ENCODE assay signal across 13 cellular contexts in the genomic region with DNA sequence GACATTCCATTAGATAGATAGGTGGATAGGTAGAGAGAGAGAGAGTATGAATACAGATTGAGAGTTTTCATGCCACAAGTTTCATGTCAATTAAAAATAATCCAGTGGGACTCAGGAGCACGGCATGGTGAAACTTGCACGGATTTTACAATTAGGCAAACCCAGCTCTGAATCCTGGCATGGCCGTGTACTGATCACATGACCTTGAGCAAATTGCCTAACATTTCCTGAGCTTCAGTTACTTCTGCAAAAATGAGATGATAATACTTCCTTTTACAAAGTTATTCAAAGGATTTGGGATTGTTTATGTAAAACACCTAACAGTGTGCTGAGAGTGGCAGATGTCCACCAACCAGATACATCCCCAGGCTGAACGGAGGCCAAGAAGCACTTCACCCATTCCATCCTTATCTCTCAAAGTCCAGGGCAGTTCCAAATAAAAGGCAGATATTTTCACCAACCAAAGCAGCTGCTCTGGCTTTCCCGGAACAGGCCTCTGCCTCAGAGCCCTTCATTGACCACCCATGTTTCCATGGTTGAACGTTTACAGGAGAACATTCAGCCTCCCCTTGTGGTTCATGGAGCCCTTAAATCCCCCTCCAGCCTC. TPM values are rescaled to one million over a fixed set of nuclear protein-coding genes. Genes with fewer than 3 reads are reported as not detected.
DNase-seq lines count a peak whose midpoint lies in the region; ATAC-seq and TF ChIP-seq lines count a peak whose summit lies in the region.
"Had no signal": no experiment of that assay in that cellular context is flagged by ENCODE, and none has a peak within 500 bp of the region (broad histone marks: within the 10 kb centered on the region; RNA-seq: fewer than 3 reads in every experiment).

No MANE protein-coding gene starts in this region.

- no peaks in the 10 kb centered on the region for H3K9me3 Mint-ChIP-seq in activated naive CD4-positive, alpha-beta T cell treated with anti-CD3 and anti-CD28 coated beads, Interleukin-2, amount 50 U/mL, for 72 hours
- no peaks in the 10 kb centered on the region for H3K9me3 Mint-ChIP-seq in WTC11

- H3K36me3 Mint-ChIP-seq in activated naive CD4-positive, alpha-beta T cell treated with anti-CD3 and anti-CD28 coated beads, Interleukin-2, amount 50 U/mL, for 72 hours: no peaks in the 10 kb centered on the region
- H3K36me3 Mint-ChIP-seq in WTC11: no peaks in the 10 kb centered on the region
- H3K36me3 Mint-ChIP-seq: activated CD8-positive, alpha-beta memory T cell treated with anti-CD3 and anti-CD28 coated beads, Interleukin-2, amount 10 ng/mL, durations not matched to agents 7 days and 5 days had no signal

- H3K27ac Mint-ChIP-seq in activated naive CD4-positive, alpha-beta T cell treated with anti-CD3 and anti-CD28 coated beads, Interleukin-2, amount 50 U/mL, for 72 hours: no peak overlapping the region
- no peak overlapping the region for H3K27ac Mint-ChIP-seq in WTC11
- H3K27ac Mint-ChIP-seq: activated CD8-positive, alpha-beta memory T cell treated with anti-CD3 and anti-CD28 coated beads, Interleukin-2, amount 10 ng/mL, durations not matched to agents 7 days and 5 days had no signal

- peaks cover 2% of the 10 kb centered on the region; the same call in 1 of the 2 replicates for H3K4me1 Mint-ChIP-seq in WTC11
- H3K4me1 Mint-ChIP-seq: activated CD8-positive, alpha-beta memory T cell treated with anti-CD3 and anti-CD28 coated beads, Interleukin-2, amount 10 ng/mL, durations not matched to agents 7 days and 5 days had no signal

- H3K36me3 ChIP-seq in osteoblast (ENCODE audit: insufficient read depth, low read length): no peaks in the 10 kb centered on the region

- H3K4me3 ChIP-seq in fibroblast of the aortic adventitia (ENCODE audit: low read depth, low read length) (no peak overlapping the region), osteoblast (ENCODE audit: insufficient read depth, low read length) (no peak overlapping the region)

- POLR2A ChIA-PET in WTC11 (lab: Charles Lee): no interaction called here

- TF ChIP-seq CTCF in fibroblast of the aortic adventitia (IDR thresholded peaks at IDR 0.05; ENCODE audit: insufficient read depth, low read length): no peak
- no peak for TF ChIP-seq CTCF in osteoblast (IDR thresholded peaks at IDR 0.05; ENCODE audit: extremely low read depth, low read depth, low read length)
- no peak for TF ChIP-seq CTCF in WTC11 (IDR thresholded peaks at IDR 0.05)

- no peaks in the 10 kb centered on the region for H3K9me3 ChIP-seq in osteoblast (ENCODE audit: low read depth, low read length)

- no peaks in the 10 kb centered on the region for H3K27me3 ChIP-seq in osteoblast (ENCODE audit: insufficient read depth, low read length)

- H3K27ac ChIP-seq in osteoblast (ENCODE audit: low read depth, low read length): no peak overlapping the region
- H3K27ac ChIP-seq: VCaP had no signal

- CTCF ChIA-PET in WTC11 (lab: Charles Lee): interaction anchor here (0.5 kb wide), 1 partner anchor 127 kb away, joined by 3 read pairs; no protein-coding TSS in a partner anchor

- H4K20me1 ChIP-seq in osteoblast (ENCODE audit: insufficient read depth, low read length): no peaks in the 10 kb centered on the region

- no peak for ATAC-seq in activated naive CD4-positive, alpha-beta T cell treated with anti-CD3 and anti-CD28 coated beads, Interleukin-2, amount 50 U/mL, for 72 hours
- ATAC-seq in WTC11 (no peak), GM19452 (IDR thresholded peaks at IDR 0.05; ENCODE audit: unreplicated experiment) (no peak)
- ATAC-seq: activated CD8-positive, alpha-beta memory T cell treated with anti-CD3 and anti-CD28 coated beads, Interleukin-2, amount 10 ng/mL, durations not matched to agents 7 days and 5 days; left colon had no signal

- H2AFZ ChIP-seq in osteoblast (ENCODE audit: low read length): peak overlapping the region; percentile 41

- no peak overlapping the region for H3K4me2 ChIP-seq in osteoblast (ENCODE audit: insufficient read depth, low read length)

- DNase-seq in GM03348 (ENCODE audit: low spot score) (peak; percentile 29), NOMO-1 treated with dmso at 0.1 percent for 144 hours (lab: John Stamatoyannopoulos, UW; ENCODE audit: unreplicated experiment) (peak; percentile 69), fibroblast of the aortic adventitia (ENCODE audit: low read depth) (peak; percentile 60), osteoblast (ENCODE audit: insufficient read length, low spot score, missing footprints) (no peak), DMS53 (lab: John Stamatoyannopoulos, UW) (no peak), WTC11 (ENCODE audit: low spot score) (no peak)
- DNase-seq in activated naive CD4-positive, alpha-beta T cell treated with anti-CD3 and anti-CD28 coated beads, Interleukin-2, amount 50 U/mL, for 72 hours (ENCODE audit: low spot score in 2 of 2): no peak
- DNase-seq: activated CD8-positive, alpha-beta memory T cell treated with anti-CD3 and anti-CD28 coated beads, Interleukin-2, amount 10 ng/mL, durations not matched to agents 7 days and 5 days; dermis blood vessel endothelial cell; left colon had no signal

- peaks cover 10% of the 10 kb centered on the region for H3K4me1 ChIP-seq in osteoblast (ENCODE audit: insufficient read depth, low read length)

- H3K27me3 Mint-ChIP-seq in WTC11 (ENCODE audit: low read depth): no peaks in the 10 kb centered on the region

- H3K79me2 ChIP-seq in osteoblast (ENCODE audit: insufficient read depth, low read length): no peaks in the 10 kb centered on the region

- H3K4me3 Mint-ChIP-seq in WTC11: no peak overlapping the region
- H3K4me3 Mint-ChIP-seq: activated CD8-positive, alpha-beta memory T cell treated with anti-CD3 and anti-CD28 coated beads, Interleukin-2, amount 10 ng/mL, durations not matched to agents 7 days and 5 days had no signal

TF ChIP-seq in WTC11, 78 proteins besides CTCF, POLR2A, EP300 and RAD21:
- TF ChIP-seq NR1H2 (CRISPR knock-in tag; IDR thresholded peaks at IDR 0.05) (no peak), ELF4 (CRISPR knock-in tag; IDR thresholded peaks at IDR 0.05; ENCODE audit: low read depth) (no peak), ZBTB21 (CRISPR knock-in tag; IDR thresholded peaks at IDR 0.05; ENCODE audit: borderline replicate concordance) (no peak), FOXJ3 (CRISPR knock-in tag; IDR thresholded peaks at IDR 0.05; ENCODE audit: borderline replicate concordance) (no peak), JUN (CRISPR knock-in tag; IDR thresholded peaks at IDR 0.05) (no peak), NFYB (CRISPR knock-in tag; conservative IDR thresholded peaks at IDR 0.05; ENCODE audit: low read depth) (no peak), ERG (CRISPR knock-in tag; IDR thresholded peaks at IDR 0.05) (no peak), TP53 (CRISPR knock-in tag; IDR thresholded peaks at IDR 0.05) (no peak), EMX1 (CRISPR knock-in tag; IDR thresholded peaks at IDR 0.05) (no peak), ZNF121 (CRISPR knock-in tag; IDR thresholded peaks at IDR 0.05) (no peak), MXD4 (CRISPR knock-in tag; IDR thresholded peaks at IDR 0.05; ENCODE audit: borderline replicate concordance) (no peak), TCF7 (CRISPR knock-in tag; IDR thresholded peaks at IDR 0.05; ENCODE audit: low read depth) (no peak)
- TF ChIP-seq, protein P1, sequence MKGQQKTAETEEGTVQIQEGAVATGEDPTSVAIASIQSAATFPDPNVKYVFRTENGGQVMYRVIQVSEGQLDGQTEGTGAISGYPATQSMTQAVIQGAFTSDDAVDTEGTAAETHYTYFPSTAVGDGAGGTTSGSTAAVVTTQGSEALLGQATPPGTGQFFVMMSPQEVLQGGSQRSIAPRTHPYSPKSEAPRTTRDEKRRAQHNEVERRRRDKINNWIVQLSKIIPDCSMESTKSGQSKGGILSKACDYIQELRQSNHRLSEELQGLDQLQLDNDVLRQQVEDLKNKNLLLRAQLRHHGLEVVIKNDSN (CRISPR knock-in tag; IDR thresholded peaks at IDR 0.05): no peak

RNA-seq across cellular contexts. Expression of gene APLNR, which starts 17.9 kb away (rescaled TPM):
- total RNA-seq in fibroblast of the aortic adventitia (ENCODE audit: low replicate concordance) (not detected in 2 replicates), osteoblast (not detected in 2 replicates), WTC11 (2021) (0.53 to 0.89 TPM (median 0.66 TPM) in 3 replicates)
- not detected for total RNA-seq in activated naive CD4-positive, alpha-beta T cell treated with anti-CD3 and anti-CD28 coated beads, Interleukin-2, amount 50 U/mL, for 72 hours
- total RNA-seq: activated CD8-positive, alpha-beta memory T cell treated with anti-CD3 and anti-CD28 coated beads, Interleukin-2, amount 10 ng/mL, durations not matched to agents 7 days and 5 days; NCI-H460 had no signal

RNA-seq across cellular contexts. Expression of gene LRRC55, which starts 37.4 kb away (rescaled TPM):
- not detected in 2 replicates for total RNA-seq in fibroblast of the aortic adventitia (ENCODE audit: low replicate concordance)
- not detected in 2 replicates for total RNA-seq in osteoblast
- total RNA-seq in activated naive CD4-positive, alpha-beta T cell treated with anti-CD3 and anti-CD28 coated beads, Interleukin-2, amount 50 U/mL, for 72 hours: not detected
- total RNA-seq in WTC11 (2021): 0.46 to 0.79 TPM (median 0.71 TPM) in 3 replicates
- total RNA-seq: activated CD8-positive, alpha-beta memory T cell treated with anti-CD3 and anti-CD28 coated beads, Interleukin-2, amount 10 ng/mL, durations not matched to agents 7 days and 5 days; NCI-H460 had no signal

Comparison
In these comparisons a context has a peak if more than half of its experiments do, and no peak if none do; other contexts are left out.
1. DNase-seq: peak in GM03348 (single experiment), NOMO-1 treated with dmso at 0.1 percent for 144 hours (single experiment) and fibroblast of the aortic adventitia (single experiment); none in osteoblast (single experiment), activated naive CD4-positive, alpha-beta T cell treated with anti-CD3 and anti-CD28 coated beads, Interleukin-2, amount 50 U/mL, for 72 hours (0 of 2), DMS53 (single experiment) and WTC11 (single experiment).